In the genomic region with DNA sequence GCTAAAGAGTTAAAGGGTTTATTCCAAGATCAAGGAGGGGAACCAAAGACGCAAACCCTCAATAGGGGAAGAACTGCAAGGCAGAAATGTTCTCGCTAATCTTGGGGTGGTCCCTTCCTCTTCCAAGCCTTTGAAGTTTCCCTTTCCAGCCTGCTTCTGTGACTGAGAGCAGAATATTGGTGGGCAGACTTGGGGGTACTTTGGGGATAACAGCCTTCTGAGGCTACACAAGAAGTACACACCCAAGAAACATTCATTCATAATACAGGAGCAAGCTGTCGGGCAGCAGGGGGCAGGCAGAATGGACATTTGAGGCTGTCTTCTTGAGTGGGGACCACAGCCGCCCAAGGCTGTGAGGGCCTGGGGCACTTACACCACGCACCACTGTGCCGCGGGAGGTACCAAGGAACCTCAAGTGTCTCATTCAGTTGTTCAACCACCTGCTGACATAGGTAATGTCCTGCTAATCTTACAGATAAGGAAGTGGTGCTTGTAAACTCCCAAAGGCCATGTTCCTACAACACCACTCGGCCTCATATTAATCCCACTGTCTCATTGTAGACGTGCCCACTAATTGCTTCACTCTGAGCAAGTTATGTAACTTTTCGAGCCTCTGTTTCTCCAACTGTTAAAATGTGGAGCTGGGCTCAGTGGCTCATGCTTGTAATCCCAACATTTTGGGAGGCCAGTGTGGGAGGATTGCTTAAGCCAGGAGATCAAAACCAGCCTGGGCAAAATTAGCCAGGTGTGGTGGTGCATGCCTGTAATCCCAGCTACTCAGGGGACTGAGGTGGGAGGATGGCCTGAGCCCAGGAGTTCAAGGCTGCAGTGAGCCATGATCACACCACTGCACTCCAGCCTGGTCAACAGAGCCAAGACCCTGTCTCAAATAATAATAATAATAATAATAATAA, we compare ENCODE assay signal across 12 cellular contexts. TPM values are rescaled to one million over a fixed set of nuclear protein-coding genes. Genes with fewer than 3 reads are reported as not detected.
A peak's percentile ranks its signal among the peaks of the same experiment; 100 is the strongest.
DNase-seq lines count a peak whose midpoint lies in the region; ATAC-seq and TF ChIP-seq lines count a peak whose summit lies in the region.
"Had no signal": no experiment of that assay in that cellular context is flagged by ENCODE, and none has a peak within 500 bp of the region (broad histone marks: within the 10 kb centered on the region; RNA-seq: fewer than 3 reads in every experiment).

No MANE protein-coding gene starts in this region.

- no peak for ATAC-seq in activated CD8-positive, alpha-beta memory T cell treated with anti-CD3 and anti-CD28 coated beads, Interleukin-2, amount 10 ng/mL, durations not matched to agents 7 days and 5 days
- no peak for ATAC-seq in activated CD8-positive, alpha-beta T cell treated with anti-CD3 and anti-CD28 coated beads, Interleukin-2, amount 10 ng/mL, durations not matched to agents 7 days and 5 days
- ATAC-seq in lower lobe of right lung, result peak in 1 of 2 donors; percentile 1
- ATAC-seq in GM21737 (IDR thresholded peaks at IDR 0.05; ENCODE audit: unreplicated experiment), result no peak

- CTCF ChIA-PET in activated CD8-positive, alpha-beta memory T cell treated with anti-CD3 and anti-CD28 coated beads, Interleukin-2, amount 10 ng/mL, durations not matched to agents 7 days and 5 days (lab: Charles Lee), result interaction anchor here (1.5 to 9.3 kb wide), 3 partner anchors 8 to 260 kb away, joined by 3 to 121 read pairs (median 25); no protein-coding TSS in a partner anchor
- CTCF ChIA-PET in activated CD8-positive, alpha-beta T cell treated with anti-CD3 and anti-CD28 coated beads, Interleukin-2, amount 10 ng/mL, durations not matched to agents 7 days and 5 days (lab: Charles Lee), result interaction anchor here (1.1 to 2.6 kb wide), 4 partner anchors 18 to 147 kb away, joined by 3 to 20 read pairs (median 8); no protein-coding TSS in a partner anchor

- H3K4me1 Mint-ChIP-seq in activated CD8-positive, alpha-beta memory T cell treated with anti-CD3 and anti-CD28 coated beads, Interleukin-2, amount 10 ng/mL, durations not matched to agents 7 days and 5 days, result peaks cover 31% of the 10 kb centered on the region
- peaks cover 35% of the 10 kb centered on the region for H3K4me1 Mint-ChIP-seq in activated CD8-positive, alpha-beta T cell treated with anti-CD3 and anti-CD28 coated beads, Interleukin-2, amount 10 ng/mL, durations not matched to agents 7 days and 5 days (ENCODE audit: low read depth)

- H3K27me3 Mint-ChIP-seq in activated CD8-positive, alpha-beta memory T cell treated with anti-CD3 and anti-CD28 coated beads, Interleukin-2, amount 10 ng/mL, durations not matched to agents 7 days and 5 days, result no peaks in the 10 kb centered on the region
- peaks cover 2% of the 10 kb centered on the region for H3K27me3 Mint-ChIP-seq in activated CD8-positive, alpha-beta T cell treated with anti-CD3 and anti-CD28 coated beads, Interleukin-2, amount 10 ng/mL, durations not matched to agents 7 days and 5 days (ENCODE audit: low read depth)

- H3K4me1 ChIP-seq in lower lobe of right lung, result peaks cover 46% of the 10 kb centered on the region
- H3K4me1 ChIP-seq in suprapubic skin, result peaks cover 47% of the 10 kb centered on the region

- intact Hi-C loops in lower lobe of right lung (cut with DNase I), result loop anchor here (10.0 kb wide), 1 partner anchor 143 kb away; no protein-coding TSS in a partner anchor

- peaks cover 9% of the 10 kb centered on the region for H3K36me3 ChIP-seq in lower lobe of right lung
- H3K36me3 ChIP-seq in suprapubic skin, result no peaks in the 10 kb centered on the region

- no peaks in the 10 kb centered on the region for H3K9me3 ChIP-seq in lower lobe of right lung
- H3K9me3 ChIP-seq in suprapubic skin, result no peaks in the 10 kb centered on the region

- no peaks in the 10 kb centered on the region for H3K27me3 ChIP-seq in lower lobe of right lung (ENCODE audit: low read depth)
- H3K27me3 ChIP-seq in suprapubic skin, result no peaks in the 10 kb centered on the region

- H3K27ac Mint-ChIP-seq in activated CD8-positive, alpha-beta memory T cell treated with anti-CD3 and anti-CD28 coated beads, Interleukin-2, amount 10 ng/mL, durations not matched to agents 7 days and 5 days, result no peak overlapping the region
- H3K27ac Mint-ChIP-seq in activated CD8-positive, alpha-beta T cell treated with anti-CD3 and anti-CD28 coated beads, Interleukin-2, amount 10 ng/mL, durations not matched to agents 7 days and 5 days, result no peak overlapping the region

- H3K9me3 Mint-ChIP-seq in activated CD8-positive, alpha-beta memory T cell treated with anti-CD3 and anti-CD28 coated beads, Interleukin-2, amount 10 ng/mL, durations not matched to agents 7 days and 5 days (ENCODE audit: low read depth), result no peaks in the 10 kb centered on the region
- H3K9me3 Mint-ChIP-seq in activated CD8-positive, alpha-beta T cell treated with anti-CD3 and anti-CD28 coated beads, Interleukin-2, amount 10 ng/mL, durations not matched to agents 7 days and 5 days (ENCODE audit: insufficient read depth), result no peaks in the 10 kb centered on the region

- no peak for TF ChIP-seq EP300 in suprapubic skin (IDR thresholded peaks at IDR 0.05)

- H3K4me3 ChIP-seq in lower lobe of right lung (no peak overlapping the region), suprapubic skin (no peak overlapping the region)

- peak overlapping the region; percentile 23 for H3K4me3 Mint-ChIP-seq in activated CD8-positive, alpha-beta memory T cell treated with anti-CD3 and anti-CD28 coated beads, Interleukin-2, amount 10 ng/mL, durations not matched to agents 7 days and 5 days
- peak overlapping the region; percentile 59 for H3K4me3 Mint-ChIP-seq in activated CD8-positive, alpha-beta T cell treated with anti-CD3 and anti-CD28 coated beads, Interleukin-2, amount 10 ng/mL, durations not matched to agents 7 days and 5 days

- no peak for TF ChIP-seq CTCF in lower lobe of right lung (IDR thresholded peaks at IDR 0.05)
- TF ChIP-seq CTCF in suprapubic skin (IDR thresholded peaks at IDR 0.05), result no peak

- TF ChIP-seq POLR2A in suprapubic skin (IDR thresholded peaks at IDR 0.05), result no peak

- WGBS in suprapubic skin, result 70% methylated on average over 10 of the region's 10 CpGs

- H3K27ac ChIP-seq in lower lobe of right lung, result peak overlapping the region; percentile 92
- peak overlapping the region; percentile 37 for H3K27ac ChIP-seq in suprapubic skin

- POLR2A ChIA-PET in activated CD8-positive, alpha-beta T cell treated with anti-CD3 and anti-CD28 coated beads, Interleukin-2, amount 10 ng/mL, durations not matched to agents 7 days and 5 days (lab: Charles Lee), result interaction anchor here (4.6 kb wide), 1 partner anchor 155 kb away, joined by 34 read pairs; a partner anchor contains a TSS

- peaks cover 7% of the 10 kb centered on the region for H3K36me3 Mint-ChIP-seq in activated CD8-positive, alpha-beta memory T cell treated with anti-CD3 and anti-CD28 coated beads, Interleukin-2, amount 10 ng/mL, durations not matched to agents 7 days and 5 days
- peaks cover 18% of the 10 kb centered on the region for H3K36me3 Mint-ChIP-seq in activated CD8-positive, alpha-beta T cell treated with anti-CD3 and anti-CD28 coated beads, Interleukin-2, amount 10 ng/mL, durations not matched to agents 7 days and 5 days (ENCODE audit: low read depth)

- DNase-seq in activated CD8-positive, alpha-beta memory T cell treated with anti-CD3 and anti-CD28 coated beads, Interleukin-2, amount 10 ng/mL, durations not matched to agents 7 days and 5 days, result no peak
- DNase-seq in activated CD8-positive, alpha-beta memory T cell treated with anti-CD3 and anti-CD28 coated beads, Interleukin-2, amount 50 U/mL, for 4 hours, result no peak
- no peak for DNase-seq in activated CD8-positive, alpha-beta T cell treated with anti-CD3 and anti-CD28 coated beads, Interleukin-2, amount 10 ng/mL, durations not matched to agents 7 days and 5 days
- DNase-seq in lower lobe of right lung, result no peak
- DNase-seq in suprapubic skin (ENCODE audit: low spot score in 2 of 2), result no peak
- DNase-seq in activated effector memory CD4-positive, alpha-beta T cell treated with anti-CD3 and anti-CD28 coated beads, Interleukin-2, amount 50 U/mL, for 16 hours, result no peak
- DNase-seq in NCI-H146 (lab: John Stamatoyannopoulos, UW), result no peak
- DNase-seq: central memory CD4-positive, alpha-beta T cell; GOT3; stimulated activated CD4-positive, alpha-beta T cell treated with anti-CD3 and anti-CD28 coated beads, Interleukin-12 subunit alpha, Interleukin-12 subunit beta, amount 100 ng/mL, for 4 hours; T1000 had no signal

RNA-seq across cellular contexts. Expression of a gene that starts 2.5 kb away (rescaled TPM):
- 10 to 100 TPM; 39.4 to 49.4 TPM for total RNA-seq in activated CD8-positive, alpha-beta memory T cell treated with anti-CD3 and anti-CD28 coated beads, Interleukin-2, amount 10 ng/mL, durations not matched to agents 7 days and 5 days
- 10 to 100 TPM; 46.3 to 48.7 TPM for total RNA-seq in activated CD8-positive, alpha-beta T cell treated with anti-CD3 and anti-CD28 coated beads, Interleukin-2, amount 10 ng/mL, durations not matched to agents 7 days and 5 days
- total RNA-seq in lower lobe of right lung (35.4 TPM), suprapubic skin (10 to 100 TPM in 3 of 4 donors, 1 to 10 TPM in 1; 7.4 to 15.2 (median 12.5) TPM)
